ENCODE assay signal across 8 cellular contexts in genomic region chr12:31749024-31749704, GRCh38.
DNase-seq lines count a peak whose midpoint lies in the region; ATAC-seq lines count a peak whose summit lies in the region.

No MANE protein-coding gene starts in this region.

- H3K4me1 Mint-ChIP-seq in T-helper 2 cell treated with Interferon-gamma antibody and Interleukin-4, amounts not matched to agents 5 μg/mL and 100 μg/mL, for 36 hours (ENCODE audit: low read depth), result peaks cover 24% of the 10 kb centered on the region
- H3K4me1 Mint-ChIP-seq in central memory CD8-positive, alpha-beta T cell, result peaks cover 37% of the 10 kb centered on the region
- peaks cover 54% of the 10 kb centered on the region for H3K4me1 Mint-ChIP-seq in memory B cell
- peaks cover 71% of the 10 kb centered on the region for H3K4me1 Mint-ChIP-seq in stimulated activated naive CD8-positive, alpha-beta T cell treated with anti-CD3 and anti-CD28 coated beads, Interleukin-15, Interleukin-2, amounts not matched to agents 100 ng/mL and 50 ng/mL, for 24 hours (ENCODE audit: low read depth)

- H3K27me3 Mint-ChIP-seq in T-helper 2 cell treated with Interferon-gamma antibody and Interleukin-4, amounts not matched to agents 5 μg/mL and 100 μg/mL, for 36 hours (ENCODE audit: low read depth), result peaks cover 27% of the 10 kb centered on the region
- H3K27me3 Mint-ChIP-seq in central memory CD8-positive, alpha-beta T cell, result no peaks in the 10 kb centered on the region
- no peaks in the 10 kb centered on the region for H3K27me3 Mint-ChIP-seq in memory B cell
- H3K27me3 Mint-ChIP-seq in stimulated activated naive CD8-positive, alpha-beta T cell treated with anti-CD3 and anti-CD28 coated beads, Interleukin-15, Interleukin-2, amounts not matched to agents 100 ng/mL and 50 ng/mL, for 24 hours, result no peaks in the 10 kb centered on the region

- H3K27ac Mint-ChIP-seq in T-helper 2 cell treated with Interferon-gamma antibody and Interleukin-4, amounts not matched to agents 5 μg/mL and 100 μg/mL, for 36 hours, result peak overlapping the region; percentile 53
- H3K27ac Mint-ChIP-seq in central memory CD8-positive, alpha-beta T cell (ENCODE audit: low read depth), result peak overlapping the region; percentile 71
- peak overlapping the region; percentile 93 for H3K27ac Mint-ChIP-seq in memory B cell
- H3K27ac Mint-ChIP-seq in stimulated activated naive CD8-positive, alpha-beta T cell treated with anti-CD3 and anti-CD28 coated beads, Interleukin-15, Interleukin-2, amounts not matched to agents 100 ng/mL and 50 ng/mL, for 24 hours, result peak overlapping the region; percentile 90

- peaks cover 4% of the 10 kb centered on the region for H3K36me3 Mint-ChIP-seq in T-helper 2 cell treated with Interferon-gamma antibody and Interleukin-4, amounts not matched to agents 5 μg/mL and 100 μg/mL, for 36 hours (ENCODE audit: low read depth)
- peaks cover 2% of the 10 kb centered on the region for H3K36me3 Mint-ChIP-seq in central memory CD8-positive, alpha-beta T cell (ENCODE audit: insufficient read depth)
- H3K36me3 Mint-ChIP-seq in memory B cell, result no peaks in the 10 kb centered on the region
- H3K36me3 Mint-ChIP-seq in stimulated activated naive CD8-positive, alpha-beta T cell treated with anti-CD3 and anti-CD28 coated beads, Interleukin-15, Interleukin-2, amounts not matched to agents 100 ng/mL and 50 ng/mL, for 24 hours (ENCODE audit: low read depth), result no peaks in the 10 kb centered on the region

- H3K9me3 Mint-ChIP-seq in T-helper 2 cell treated with Interferon-gamma antibody and Interleukin-4, amounts not matched to agents 5 μg/mL and 100 μg/mL, for 36 hours, result peaks cover 8% of the 10 kb centered on the region
- no peaks in the 10 kb centered on the region for H3K9me3 Mint-ChIP-seq in central memory CD8-positive, alpha-beta T cell
- H3K9me3 Mint-ChIP-seq in memory B cell, result peaks cover 2% of the 10 kb centered on the region
- no peaks in the 10 kb centered on the region for H3K9me3 Mint-ChIP-seq in stimulated activated naive CD8-positive, alpha-beta T cell treated with anti-CD3 and anti-CD28 coated beads, Interleukin-15, Interleukin-2, amounts not matched to agents 100 ng/mL and 50 ng/mL, for 24 hours

- DNase-seq in NK-92 treated with Interleukin-12 subunit alpha and Interleukin-12 subunit beta, amount 100 ng/mL, for 24 hours (lab: John Stamatoyannopoulos, UW), result peak; percentile 65
- DNase-seq in NK-92 (lab: John Stamatoyannopoulos, UW; ENCODE audit: unreplicated experiment), result no peak
- peak; percentile 92 to 100 (median 93) for DNase-seq in NCI-H1417 (lab: John Stamatoyannopoulos, UW)
- DNase-seq in T-helper 2 cell treated with Interferon-gamma antibody and Interleukin-4, amounts not matched to agents 5 μg/mL and 100 μg/mL, for 36 hours (ENCODE audit: low spot score), result peak; percentile 78
- DNase-seq in central memory CD8-positive, alpha-beta T cell (ENCODE audit: low spot score in 2 of 2), result no peak
- peak in 1 of 2 donors; percentile 38 for DNase-seq in memory B cell (ENCODE audit: low spot score in 2 of 2)

- peak overlapping the region; percentile 11 for H3K4me3 Mint-ChIP-seq in T-helper 2 cell treated with Interferon-gamma antibody and Interleukin-4, amounts not matched to agents 5 μg/mL and 100 μg/mL, for 36 hours
- H3K4me3 Mint-ChIP-seq in central memory CD8-positive, alpha-beta T cell, result peak overlapping the region; percentile 41
- H3K4me3 Mint-ChIP-seq in memory B cell, result peak overlapping the region; percentile 72
- peak overlapping the region; percentile 64 for H3K4me3 Mint-ChIP-seq in stimulated activated naive CD8-positive, alpha-beta T cell treated with anti-CD3 and anti-CD28 coated beads, Interleukin-15, Interleukin-2, amounts not matched to agents 100 ng/mL and 50 ng/mL, for 24 hours

- ATAC-seq in HG02885 (IDR thresholded peaks at IDR 0.05; ENCODE audit: poor library complexity, unreplicated experiment), result peak; percentile 88
- peak; percentile 85 for ATAC-seq in central memory CD8-positive, alpha-beta T cell (replicated peaks; ENCODE audit: extremely low read depth, poor library complexity, severe bottlenecking)
- peak; percentile 59 for ATAC-seq in memory B cell (ENCODE audit: low read depth)

Comparison
In these comparisons a context has a peak if more than half of its experiments do, and no peak if none do; other contexts are left out.
1. DNase-seq: peak in NK-92 treated with Interleukin-12 subunit alpha and Interleukin-12 subunit beta, amount 100 ng/mL, for 24 hours (single experiment), NCI-H1417 (3 of 3) and T-helper 2 cell treated with Interferon-gamma antibody and Interleukin-4, amounts not matched to agents 5 μg/mL and 100 μg/mL, for 36 hours (single experiment); none in NK-92 (single experiment) and central memory CD8-positive, alpha-beta T cell (0 of 2).
2. H3K4me3 Mint-ChIP-seq: peak in every context shown above with its lines; median percentile 72 in memory B cell; 64 in stimulated activated naive CD8-positive, alpha-beta T cell treated with anti-CD3 and anti-CD28 coated beads, Interleukin-15, Interleukin-2, amounts not matched to agents 100 ng/mL and 50 ng/mL, for 24 hours; 41 in central memory CD8-positive, alpha-beta T cell; 11 in T-helper 2 cell treated with Interferon-gamma antibody and Interleukin-4, amounts not matched to agents 5 μg/mL and 100 μg/mL, for 36 hours.
3. Peak in every context shown above with its lines, with median percentiles within 50 percentile points of each other: ATAC-seq and H3K27ac Mint-ChIP-seq.